In genomic region chr20:63896136-63896890, GRCh38 we compare ENCODE assay signal across 8 cellular contexts. TPM values are rescaled to one million over a fixed set of nuclear protein-coding genes. Genes with fewer than 3 reads are reported as not detected.
A peak's percentile ranks its signal among the peaks of the same experiment; 100 is the strongest.
DNase-seq lines count a peak whose midpoint lies in the region; ATAC-seq and TF ChIP-seq lines count a peak whose summit lies in the region.

No MANE protein-coding gene starts in this region.

- TF ChIP-seq CTCF in C4-2B (conservative IDR thresholded peaks at IDR 0.05) (no peak), H9 (conservative IDR thresholded peaks at IDR 0.05) (no peak), glutamatergic neuron (IDR thresholded peaks at IDR 0.05; ENCODE audit: partially characterized antibody, unreplicated experiment) (no peak)

- H3K23me2 ChIP-seq in H9 (ENCODE audit: insufficient read length, low read depth, low read length, poor library complexity, severe bottlenecking) = peaks cover 6% of the 10 kb centered on the region

- H2BK5ac ChIP-seq in H9 (ENCODE audit: insufficient read length, low read length) = no peak overlapping the region

- no peak overlapping the region for H2BK20ac ChIP-seq in H9 (ENCODE audit: low read depth, low read length, poor library complexity, severe bottlenecking)

- peaks cover 7% of the 10 kb centered on the region for H3K36me3 ChIP-seq in neuron (ENCODE audit: insufficient read depth, low read length)

- no peak overlapping the region for H2BK120ac ChIP-seq in H9 (ENCODE audit: low read depth, low read length, poor library complexity, severe bottlenecking)

- H2AK5ac ChIP-seq in H9 (ENCODE audit: insufficient read length, low read length) = no peak overlapping the region

- no peak overlapping the region for H3K18ac ChIP-seq in H9 (ENCODE audit: insufficient read length, low read depth, low read length)

- no peak overlapping the region for H4K5ac ChIP-seq in H9 (ENCODE audit: insufficient read length, low read depth, low read length)

- H4K20me1 ChIP-seq in H9 (ENCODE audit: control insufficient read depth, insufficient read depth, insufficient read length) = no peaks in the 10 kb centered on the region

- peaks cover 11% of the 10 kb centered on the region; the same call in 1 of the 2 replicates for H3K79me2 ChIP-seq in H9 (ENCODE audit: insufficient read depth, low read length)

- H3K9me3 ChIP-seq in H9 (ENCODE audit: control insufficient read depth, low read depth, low read length) = no peaks in the 10 kb centered on the region
- H3K9me3 ChIP-seq in neuron (ENCODE audit: low read length) = no peaks in the 10 kb centered on the region

- H4K91ac ChIP-seq in H9 (ENCODE audit: insufficient read length, low read depth, low read length) = no peak overlapping the region

- no peak for ATAC-seq in HG02588 (IDR thresholded peaks at IDR 0.05; ENCODE audit: unreplicated experiment)

- H3K79me1 ChIP-seq in H9 (ENCODE audit: insufficient read depth, low read depth, low read length, poor library complexity, severe bottlenecking) = no peaks in the 10 kb centered on the region

- H3K4ac ChIP-seq in H9 (ENCODE audit: low read depth, low read length) = no peak overlapping the region

- peak overlapping the region; percentile 66 for H3K4me2 ChIP-seq in H9 (ENCODE audit: insufficient read depth, insufficient read length, low read length)

- DNase-seq in H9 (no peak), NCI-H748 treated with DMSO at 0.1 percent for 48 hours (lab: John Stamatoyannopoulos, UW) (peak; percentile 26), glutamatergic neuron (no peak), H4 (ENCODE audit: low spot score) (no peak)
- DNase-seq in activated T-helper 2 cell treated with anti-CD3 and anti-CD28 coated beads, Interferon-gamma antibody, Interleukin-2, Interleukin-4, amounts not matched to agents 10 μg/mL and 5 μg/mL and 100 μg/mL, durations not matched to agents 14 hours and 24 hours and 36 hours (ENCODE audit: low spot score) = no peak

- no peak overlapping the region for H3K9ac ChIP-seq in H9 (ENCODE audit: extremely low read depth, insufficient read length, low read length)

- H2AFZ ChIP-seq in H9 (ENCODE audit: low read length) (no peak overlapping the region), neuron (ENCODE audit: low read depth, low read length) (no peak overlapping the region)

- H3K4me1 Mint-ChIP-seq in H9 (peaks cover 16 to 17% of the 10 kb centered on the region in 2 experiments), glutamatergic neuron (ENCODE audit: low read depth, unreplicated experiment) (peaks cover 21% of the 10 kb centered on the region)
- peaks cover 40% of the 10 kb centered on the region for H3K4me1 Mint-ChIP-seq in activated T-helper 2 cell treated with anti-CD3 and anti-CD28 coated beads, Interferon-gamma antibody, Interleukin-2, Interleukin-4, amounts not matched to agents 10 μg/mL and 5 μg/mL and 100 μg/mL, durations not matched to agents 14 hours and 24 hours and 36 hours (ENCODE audit: low read depth)

- H3T11ph ChIP-seq in H9 (ENCODE audit: low read length) = no peak overlapping the region

- intact Hi-C loops in activated T-helper 2 cell treated with anti-CD3 and anti-CD28 coated beads, Interferon-gamma antibody, Interleukin-2, Interleukin-4, amounts not matched to agents 10 μg/mL and 5 μg/mL and 100 μg/mL, durations not matched to agents 14 hours and 24 hours and 36 hours (cut with micrococcal nuclease) = loop anchor here (1.0 to 10.0 kb wide), 2 partner anchors 81 to 138 kb away; partner anchors contain the start of gene C20orf204

- no peak overlapping the region for H3K14ac ChIP-seq in H9 (ENCODE audit: insufficient read depth, low read length)

- no peak overlapping the region for H3K56ac ChIP-seq in H9 (ENCODE audit: insufficient read length, low read depth, low read length)

- H3K23ac ChIP-seq in H9 (ENCODE audit: insufficient read length, low read depth, low read length) = no peak overlapping the region

- H2BK12ac ChIP-seq in H9 (ENCODE audit: insufficient read length, low read depth, low read length) = no peak overlapping the region

- peak overlapping the region; percentile 86 for H3K4me3 ChIP-seq in neuron (ENCODE audit: low read length)

- H3K4me3 Mint-ChIP-seq in H9 (peak overlapping the region; percentile 75 to 89), glutamatergic neuron (ENCODE audit: unreplicated experiment) (peak overlapping the region; percentile 95)
- H3K4me3 Mint-ChIP-seq in activated T-helper 2 cell treated with anti-CD3 and anti-CD28 coated beads, Interferon-gamma antibody, Interleukin-2, Interleukin-4, amounts not matched to agents 10 μg/mL and 5 μg/mL and 100 μg/mL, durations not matched to agents 14 hours and 24 hours and 36 hours (ENCODE audit: low read depth) = peak overlapping the region; percentile 97

- H3K27ac Mint-ChIP-seq in H9 (peak overlapping the region in 2 of 3 experiments; percentile 15 to 20; a peak in 2 of 7 replicates), glutamatergic neuron (ENCODE audit: unreplicated experiment) (peak overlapping the region; percentile 73)
- H3K27ac Mint-ChIP-seq in activated T-helper 2 cell treated with anti-CD3 and anti-CD28 coated beads, Interferon-gamma antibody, Interleukin-2, Interleukin-4, amounts not matched to agents 10 μg/mL and 5 μg/mL and 100 μg/mL, durations not matched to agents 14 hours and 24 hours and 36 hours = peak overlapping the region; percentile 94

- WGBS in H9 (ENCODE audit: extremely low coverage, insufficient read length, low lambda C conversion rate) = no CpG with 5 or more reads among the region's 15 CpGs

- no peak overlapping the region for H4K8ac ChIP-seq in H9 (replicated peaks; ENCODE audit: insufficient read length, low read depth, low read length)

- no peaks in the 10 kb centered on the region for H3K27me3 Mint-ChIP-seq in H9 (ENCODE audit: low read depth)
- H3K27me3 Mint-ChIP-seq in activated T-helper 2 cell treated with anti-CD3 and anti-CD28 coated beads, Interferon-gamma antibody, Interleukin-2, Interleukin-4, amounts not matched to agents 10 μg/mL and 5 μg/mL and 100 μg/mL, durations not matched to agents 14 hours and 24 hours and 36 hours (ENCODE audit: low read depth) = no peaks in the 10 kb centered on the region
- peaks cover 9% of the 10 kb centered on the region for H3K27me3 Mint-ChIP-seq in glutamatergic neuron (ENCODE audit: unreplicated experiment)

- H3K27me3 ChIP-seq in H9 (ENCODE audit: insufficient read depth, low read length) = no peaks in the 10 kb centered on the region
- no peaks in the 10 kb centered on the region for H3K27me3 ChIP-seq in neuron (ENCODE audit: insufficient read depth, low read length)

- H3K27ac ChIP-seq in C4-2B (peak overlapping the region; percentile 85), H9 (ENCODE audit: insufficient read length, low read depth, low read length) (no peak overlapping the region)

- no peak overlapping the region for H2BK15ac ChIP-seq in H9 (ENCODE audit: low read depth, low read length)

- H3K4me1 ChIP-seq in H9 (ENCODE audit: insufficient read depth, low read length) (0 out of 2 replicates have a peak, but pooled peaks cover 2% of the 10 kb centered on the region), neuron (ENCODE audit: insufficient read depth, low read length) (peaks cover 13% of the 10 kb centered on the region)

- H3K9me3 Mint-ChIP-seq in H9 = no peaks in the 10 kb centered on the region
- H3K9me3 Mint-ChIP-seq in activated T-helper 2 cell treated with anti-CD3 and anti-CD28 coated beads, Interferon-gamma antibody, Interleukin-2, Interleukin-4, amounts not matched to agents 10 μg/mL and 5 μg/mL and 100 μg/mL, durations not matched to agents 14 hours and 24 hours and 36 hours = no peaks in the 10 kb centered on the region
- peaks cover 10% of the 10 kb centered on the region for H3K9me3 Mint-ChIP-seq in glutamatergic neuron (ENCODE audit: unreplicated experiment)

- H3K36me3 Mint-ChIP-seq in H9 (ENCODE audit: insufficient read depth in 1 of 3, low read depth in 3 of 3) = peaks cover under 1 to 10% (median 3%) of the 10 kb centered on the region in 3 experiments; a peak in 5 of 7 replicates
- peaks cover 31% of the 10 kb centered on the region for H3K36me3 Mint-ChIP-seq in activated T-helper 2 cell treated with anti-CD3 and anti-CD28 coated beads, Interferon-gamma antibody, Interleukin-2, Interleukin-4, amounts not matched to agents 10 μg/mL and 5 μg/mL and 100 μg/mL, durations not matched to agents 14 hours and 24 hours and 36 hours (ENCODE audit: low read depth)
- no peaks in the 10 kb centered on the region for H3K36me3 Mint-ChIP-seq in glutamatergic neuron (ENCODE audit: unreplicated experiment)

RNA-seq across cellular contexts. Expression of gene DNAJC5, which starts 1.4 kb away (rescaled TPM):
- total RNA-seq in H9 (2021) (42.9 and 43.0 TPM in 2 replicates), glutamatergic neuron (ENCODE audit: unreplicated experiment) (57.9 TPM)
- 38.1 and 40.0 TPM in 2 replicates for total RNA-seq in activated T-helper 2 cell treated with anti-CD3 and anti-CD28 coated beads, Interferon-gamma antibody, Interleukin-2, Interleukin-4, amounts not matched to agents 10 μg/mL and 5 μg/mL and 100 μg/mL, durations not matched to agents 14 hours and 24 hours and 36 hours
- 16.1 and 21.0 TPM in 2 replicates for total RNA-seq in H4 (2014; rRNA removed; shearing (Covaris generic))

RNA-seq across cellular contexts. Expression of gene TPD52L2, which starts 31.2 kb away (rescaled TPM):
- total RNA-seq in H9 (2021) (94.1 and 98.4 TPM in 2 replicates), glutamatergic neuron (ENCODE audit: unreplicated experiment) (109 TPM)
- total RNA-seq in activated T-helper 2 cell treated with anti-CD3 and anti-CD28 coated beads, Interferon-gamma antibody, Interleukin-2, Interleukin-4, amounts not matched to agents 10 μg/mL and 5 μg/mL and 100 μg/mL, durations not matched to agents 14 hours and 24 hours and 36 hours = 62.5 and 66.7 TPM in 2 replicates
- total RNA-seq in H4 (2014; rRNA removed; shearing (Covaris generic)) = 44.7 and 56.7 TPM in 2 replicates

RNA-seq across cellular contexts. Expression of gene ABHD16B, which starts 35.0 kb away (rescaled TPM):
- not detected in 2 replicates for total RNA-seq in H9 (2021)
- 0.16 TPM in 1 of 2 replicates, not detected in the other for total RNA-seq in activated T-helper 2 cell treated with anti-CD3 and anti-CD28 coated beads, Interferon-gamma antibody, Interleukin-2, Interleukin-4, amounts not matched to agents 10 μg/mL and 5 μg/mL and 100 μg/mL, durations not matched to agents 14 hours and 24 hours and 36 hours
- total RNA-seq in glutamatergic neuron (ENCODE audit: unreplicated experiment) = not detected
- total RNA-seq in H4 (2014; rRNA removed; shearing (Covaris generic)) = not detected in 2 replicates

RNA-seq across cellular contexts. Expression of gene UCKL1, which starts 59.9 kb away (rescaled TPM):
- total RNA-seq in H9 (2021) (35.6 and 40.9 TPM in 2 replicates), glutamatergic neuron (ENCODE audit: unreplicated experiment) (130 TPM)
- 48.7 and 51.2 TPM in 2 replicates for total RNA-seq in activated T-helper 2 cell treated with anti-CD3 and anti-CD28 coated beads, Interferon-gamma antibody, Interleukin-2, Interleukin-4, amounts not matched to agents 10 μg/mL and 5 μg/mL and 100 μg/mL, durations not matched to agents 14 hours and 24 hours and 36 hours
- 14.1 and 16.1 TPM in 2 replicates for total RNA-seq in H4 (2014; rRNA removed; shearing (Covaris generic))

Comparison
In these comparisons a context has a peak if more than half of its experiments do, and no peak if none do; other contexts are left out.
1. H3K27ac Mint-ChIP-seq: peak in every context shown above with its lines; median percentile 94 in activated T-helper 2 cell treated with anti-CD3 and anti-CD28 coated beads, Interferon-gamma antibody, Interleukin-2, Interleukin-4, amounts not matched to agents 10 μg/mL and 5 μg/mL and 100 μg/mL, durations not matched to agents 14 hours and 24 hours and 36 hours; 73 in glutamatergic neuron; 18 in H9.